Comparison of ENCODE assay signal across 8 cellular contexts in genomic region chr1:114353233-114353632, GRCh38.
DNase-seq lines count a peak whose midpoint lies in the region; ATAC-seq, FAIRE-seq and TF ChIP-seq lines count a peak whose summit lies in the region.

No MANE protein-coding gene starts in this region.

- no peak overlapping the region for H3K4me3 ChIP-seq in dorsolateral prefrontal cortex
- no peak overlapping the region for H3K4me3 ChIP-seq in naive thymus-derived CD4-positive, alpha-beta T cell (ENCODE audit: low read length)

- H3K27me3 Mint-ChIP-seq in naive thymus-derived CD4-positive, alpha-beta T cell = peaks cover 0 to 2% (median 0%) of the 10 kb centered on the region in 5 donors

- H3K27ac Mint-ChIP-seq in naive thymus-derived CD4-positive, alpha-beta T cell = peak overlapping the region in 2 of 9 donors; percentile 46 to 74

- H3K36me3 Mint-ChIP-seq in naive thymus-derived CD4-positive, alpha-beta T cell = no peaks in the 10 kb centered on the region

- CTCF ChIA-PET in naive thymus-derived CD4-positive, alpha-beta T cell (lab: Charles Lee) = interaction anchor here (0.8 kb wide), 1 partner anchor 70 kb away, joined by 3 read pairs; no protein-coding TSS in a partner anchor

- DNase-seq in activated gamma-delta T cell treated with Interleukin-2 at 50 U/mL for 16 hours = peak; percentile 22
- no peak for DNase-seq in activated gamma-delta T cell (lab: John Stamatoyannopoulos, UW)
- DNase-seq in NCI-H446 (lab: John Stamatoyannopoulos, UW) = peak; percentile 92 to 94
- DNase-seq in dorsolateral prefrontal cortex = peak in 7 of 10 donors; percentile 39 to 72 (median 61)
- peak in 1 of 9 donors; percentile 8 for DNase-seq in naive thymus-derived CD4-positive, alpha-beta T cell
- DNase-seq in RCC 7860 (ENCODE audit: low spot score) = no peak
- no peak for DNase-seq in activated CD4-positive, alpha-beta T cell treated with anti-CD3 and anti-CD28 coated beads, Interleukin-2, amount 50 U/mL, for 4 hours

- H3K36me3 ChIP-seq in naive thymus-derived CD4-positive, alpha-beta T cell (ENCODE audit: control insufficient read depth in 2 of 3, insufficient read depth in 3 of 3, low read length in 3 of 3) = no peaks in the 10 kb centered on the region

- no peaks in the 10 kb centered on the region for H3K9me3 ChIP-seq in naive thymus-derived CD4-positive, alpha-beta T cell (ENCODE audit: control insufficient read depth in 2 of 3, low read length in 3 of 3)

- H3K27me3 ChIP-seq in dorsolateral prefrontal cortex = no peaks in the 10 kb centered on the region
- no peaks in the 10 kb centered on the region for H3K27me3 ChIP-seq in naive thymus-derived CD4-positive, alpha-beta T cell (ENCODE audit: control insufficient read depth in 2 of 2, insufficient read depth in 2 of 2, low read length in 2 of 2)

- intact Hi-C loops in dorsolateral prefrontal cortex (cut with DNase I) = loop anchor here in 1 of 2 donors (5.0 kb wide), 1 partner anchor 164 kb away; no protein-coding TSS in a partner anchor
- intact Hi-C loops in naive thymus-derived CD4-positive, alpha-beta T cell (cut with micrococcal nuclease) = no loop called here

- ATAC-seq in naive thymus-derived CD4-positive, alpha-beta T cell = peak; percentile 45
- ATAC-seq in GM18505 (IDR thresholded peaks at IDR 0.05; ENCODE audit: unreplicated experiment) = no peak

- H3K9me3 Mint-ChIP-seq in naive thymus-derived CD4-positive, alpha-beta T cell = no peaks in the 10 kb centered on the region

- no peak for TF ChIP-seq POLR2A in GM18505 (IDR thresholded peaks at IDR 0.05; ENCODE audit: borderline replicate concordance, extremely low read depth, insufficient read depth, insufficient read length)

- FAIRE-seq in RCC 7860 (lab: Jason Lieb, UNC) = no peak

- POLR2A ChIA-PET in naive thymus-derived CD4-positive, alpha-beta T cell (lab: Charles Lee) = no interaction called here

- H3K4me1 ChIP-seq in naive thymus-derived CD4-positive, alpha-beta T cell (ENCODE audit: control insufficient read depth in 2 of 2, insufficient read depth in 2 of 2, low read length in 2 of 2) = no peaks in the 10 kb centered on the region

- TF ChIP-seq CTCF in dorsolateral prefrontal cortex (IDR thresholded peaks at IDR 0.05 in 54 of 56, conservative IDR thresholded peaks at IDR 0.05 in 2 of 56; ENCODE audit: low read depth in 1 of 56, partially characterized antibody in 56 of 56) = no peak

- peak overlapping the region in 43 of 59 donors; percentile 24 to 93 (median 56) for H3K27ac ChIP-seq in dorsolateral prefrontal cortex
- H3K27ac ChIP-seq in naive thymus-derived CD4-positive, alpha-beta T cell (ENCODE audit: low read depth, low read length) = no peak overlapping the region

- H3K4me1 Mint-ChIP-seq in naive thymus-derived CD4-positive, alpha-beta T cell = peaks cover 0 to 15% (median 10%) of the 10 kb centered on the region in 7 donors

- H3K4me3 Mint-ChIP-seq in naive thymus-derived CD4-positive, alpha-beta T cell = no peak overlapping the region

Comparison
In these comparisons a context has a peak if more than half of its experiments do, and no peak if none do; other contexts are left out.
1. DNase-seq: peak in activated gamma-delta T cell treated with Interleukin-2 at 50 U/mL for 16 hours (single experiment), NCI-H446 (2 of 2) and dorsolateral prefrontal cortex (7 of 10); none in activated gamma-delta T cell (single experiment), RCC 7860 (single experiment) and activated CD4-positive, alpha-beta T cell treated with anti-CD3 and anti-CD28 coated beads, Interleukin-2, amount 50 U/mL, for 4 hours (0 of 2).